In genomic region chr19:58328999-58329398, GRCh38 we compare ENCODE assay signal across 11 cellular contexts. TPM values are rescaled to one million over a fixed set of nuclear protein-coding genes. Genes with fewer than 3 reads are reported as not detected.
A peak's percentile ranks its signal among the peaks of the same experiment; 100 is the strongest.
DNase-seq lines count a peak whose midpoint lies in the region; ATAC-seq and TF ChIP-seq lines count a peak whose summit lies in the region.
"Had no signal": no experiment of that assay in that cellular context is flagged by ENCODE, and none has a peak within 500 bp of the region (broad histone marks: within the 10 kb centered on the region; RNA-seq: fewer than 3 reads in every experiment).

No MANE protein-coding gene starts in this region.

- DNase-seq in BE2C (peak; percentile 52), GF-D8 (lab: John Stamatoyannopoulos, UW) (peak; percentile 6), NOMO-1 treated with DMSO at 0.1 percent for 48 hours (lab: John Stamatoyannopoulos, UW; ENCODE audit: unreplicated experiment) (peak; percentile 35), esophagus squamous epithelium (lab: John Stamatoyannopoulos, UW) (no peak), left lung (no peak)
- DNase-seq in activated CD4-positive, alpha-beta T cell treated with anti-CD3 and anti-CD28 coated beads, Interleukin-2, amount 50 U/mL, for 1 hour: no peak
- DNase-seq: stimulated activated naive B cell treated with anti-CD40 and anti-IgM and Interleukin-4, amounts not matched to agents 10 μg/mL and 1 μg/mL and 100 μg/mL, for 72 hours had no signal

- TF ChIP-seq CTCF in BE2C (IDR thresholded peaks at IDR 0.05; ENCODE audit: low read depth, low read length) (peak; percentile 54), esophagus squamous epithelium (IDR thresholded peaks at IDR 0.05) (no peak), left lung (IDR thresholded peaks at IDR 0.05) (no peak)

- H3K27me3 ChIP-seq in BE2C (no peaks in the 10 kb centered on the region), endocrine pancreas (ENCODE audit: control insufficient read depth, insufficient read depth, low read length) (no peaks in the 10 kb centered on the region), esophagus squamous epithelium (no peaks in the 10 kb centered on the region), left lung (no peaks in the 10 kb centered on the region)

- H3K4me3 ChIP-seq in BE2C (ENCODE audit: low read depth, low read length) (no peak overlapping the region), endocrine pancreas (ENCODE audit: control insufficient read depth, insufficient read depth, low read length) (no peak overlapping the region), esophagus squamous epithelium (no peak overlapping the region), left lung (no peak overlapping the region)

- no peak overlapping the region for H3K27ac ChIP-seq in esophagus squamous epithelium
- no peak overlapping the region for H3K27ac ChIP-seq in left lung

- no peak for TF ChIP-seq POLR2A in esophagus squamous epithelium (IDR thresholded peaks at IDR 0.05)

- H3K9me3 ChIP-seq in BE2C (no peaks in the 10 kb centered on the region), endocrine pancreas (ENCODE audit: control insufficient read depth, low read length) (no peaks in the 10 kb centered on the region), esophagus squamous epithelium (no peaks in the 10 kb centered on the region), left lung (no peaks in the 10 kb centered on the region)

- H3K36me3 ChIP-seq in BE2C (no peaks in the 10 kb centered on the region), endocrine pancreas (ENCODE audit: control insufficient read depth, insufficient read depth, low read length) (no peaks in the 10 kb centered on the region), esophagus squamous epithelium (no peaks in the 10 kb centered on the region), left lung (no peaks in the 10 kb centered on the region)

- H3K4me1 ChIP-seq in BE2C: no peaks in the 10 kb centered on the region; the same call in 1 of the 2 replicates
- H3K4me1 ChIP-seq in endocrine pancreas (ENCODE audit: control insufficient read depth, insufficient read depth, low read length): peaks cover 5% of the 10 kb centered on the region
- H3K4me1 ChIP-seq in esophagus squamous epithelium: peaks cover 15 to 38% (median 21%) of the 10 kb centered on the region in 3 donors
- H3K4me1 ChIP-seq in left lung: peaks cover 15 to 30% of the 10 kb centered on the region in 2 donors

- 65 to 76% methylated on average over 10 of the region's 10 CpGs for WGBS in esophagus squamous epithelium, 2 donors

- H3K9ac ChIP-seq in endocrine pancreas (ENCODE audit: control insufficient read depth, insufficient read depth, low read length): peak overlapping the region; percentile 44

- intact Hi-C loops in esophagus squamous epithelium (cut with DNase I) (no loop called here), left lung (cut with DNase I) (no loop called here)

- no peak for ATAC-seq in left lung
- no peak for ATAC-seq in GM19351 (IDR thresholded peaks at IDR 0.05; ENCODE audit: unreplicated experiment)
- ATAC-seq: Right ventricle myocardium inferior; stimulated activated naive B cell treated with anti-CD40 and anti-IgM and Interleukin-4, amounts not matched to agents 10 μg/mL and 1 μg/mL and 100 μg/mL, for 72 hours had no signal

RNA-seq across cellular contexts. Expression of gene ZSCAN22, which starts 2.2 kb away (rescaled TPM):
- polyA plus RNA-seq in BE2C (2012; ENCODE audit: insufficient read depth, insufficient read length, low read depth): 4.2 TPM
- total RNA-seq in esophagus squamous epithelium: 1 to 10 TPM; 2.2 to 3.2 (median 2.9) TPM
- total RNA-seq in left lung: 1 to 10 TPM; 3.4 to 3.9 TPM

RNA-seq across cellular contexts. Expression of gene ERVK3-1, which starts 23.8 kb away (rescaled TPM):
- 105 TPM for polyA plus RNA-seq in BE2C (2012; ENCODE audit: insufficient read depth, insufficient read length, low read depth)
- total RNA-seq in esophagus squamous epithelium (10 to 100 TPM; 24.7 to 42.0 (median 38.0) TPM), left lung (10 to 100 TPM; 25.4 to 31.9 TPM)

RNA-seq across cellular contexts. Expression of gene A1BG, which starts 24.3 kb away (rescaled TPM):
- 13.3 TPM for polyA plus RNA-seq in BE2C (2012; ENCODE audit: insufficient read depth, insufficient read length, low read depth)
- total RNA-seq in esophagus squamous epithelium (10 to 100 TPM in 2 of 4 donors, 1 to 10 TPM in 1, not detected in 1; 1.1 to 25.1 (median 13.9) TPM), left lung (10 to 100 TPM in 1 of 2 donors, 1 to 10 TPM in 1; 9.8 to 10.2 TPM)
- total RNA-seq: HT-29 had no signal

RNA-seq across cellular contexts. Expression of gene ZNF497, which starts 33.6 kb away (rescaled TPM):
- polyA plus RNA-seq in BE2C (2012; ENCODE audit: insufficient read depth, insufficient read length, low read depth): 3.1 TPM
- total RNA-seq in esophagus squamous epithelium (1 to 10 TPM in 3 of 4 donors, under 1 TPM in 1; 0.87 to 1.9 (median 1.4) TPM), left lung (1 to 10 TPM in 1 of 2 donors, under 1 TPM in 1; 0.76 to 1.2 TPM)

RNA-seq across cellular contexts. Expression of gene ZNF8, which starts 50.2 kb away (rescaled TPM):
- 1.9 TPM for polyA plus RNA-seq in BE2C (2012; ENCODE audit: insufficient read depth, insufficient read length, low read depth)
- total RNA-seq in esophagus squamous epithelium (1 to 10 TPM; 3.5 to 6.7 (median 4.2) TPM), left lung (1 to 10 TPM; 5.5 TPM)

Comparison
In these comparisons a context has a peak if more than half of its experiments do, and no peak if none do; other contexts are left out.
1. DNase-seq: peak in BE2C (single experiment), GF-D8 (single experiment) and NOMO-1 treated with DMSO at 0.1 percent for 48 hours (single experiment); none in esophagus squamous epithelium (single experiment), left lung (0 of 2) and activated CD4-positive, alpha-beta T cell treated with anti-CD3 and anti-CD28 coated beads, Interleukin-2, amount 50 U/mL, for 1 hour (single experiment).